8 cellular contexts compared by ENCODE assay signal in genomic region chr1:207049974-207050391, GRCh38. TPM values are rescaled to one million over a fixed set of nuclear protein-coding genes. Genes with fewer than 3 reads are reported as not detected.
DNase-seq lines count a peak whose midpoint lies in the region; ATAC-seq and TF ChIP-seq lines count a peak whose summit lies in the region.

No MANE protein-coding gene starts in this region.

- intact Hi-C loops in aorta (cut with DNase I), result loop anchor here in 1 of 2 donors (1.0 kb wide), 1 partner anchor 27 kb away; no protein-coding TSS in a partner anchor
- intact Hi-C loops in posterior vena cava (cut with DNase I), result loop anchor here in 1 of 2 donors (10.0 kb wide), 1 partner anchor 775 kb away; no protein-coding TSS in a partner anchor

- H3K27ac ChIP-seq in aorta (ENCODE audit: low read depth in 1 of 2, low read length in 2 of 2), result peak overlapping the region; percentile 4 to 58

- H3K4me3 ChIP-seq in foreskin fibroblast (ENCODE audit: low read depth in 1 of 2, low read length in 2 of 2) (peak overlapping the region; percentile 92 to 98), aorta (ENCODE audit: low read length in 2 of 2) (peak overlapping the region; percentile 67 to 84)

- peaks cover 8% of the 10 kb centered on the region for H3K36me3 Mint-ChIP-seq in neural crest cell (ENCODE audit: low read depth)

- DNase-seq in ELF-1 (ENCODE audit: low read depth, low spot score), result peak; percentile 13
- peak; percentile 33 for DNase-seq in NCI-H82 treated with DMSO at 0.1 percent for 48 hours (lab: John Stamatoyannopoulos, UW; ENCODE audit: unreplicated experiment)
- peak; percentile 78 for DNase-seq in activated effector memory CD4-positive, alpha-beta T cell treated with anti-CD3 and anti-CD28 coated beads, Interleukin-2, amount 50 U/mL, for 16 hours
- DNase-seq in foreskin fibroblast, result peak; percentile 39 to 74
- DNase-seq in neural crest cell (ENCODE audit: low read depth, low spot score), result peak; percentile 25
- no peak for DNase-seq in aorta
- no peak for DNase-seq in posterior vena cava (ENCODE audit: low spot score)

- peak; percentile 74 for TF ChIP-seq CTCF in foreskin fibroblast (IDR thresholded peaks at IDR 0.05; ENCODE audit: low read depth, low read length)
- TF ChIP-seq CTCF in neural crest cell (conservative IDR thresholded peaks at IDR 0.05), result peak; percentile 92

- peaks cover 54% of the 10 kb centered on the region for H3K4me1 Mint-ChIP-seq in neural crest cell

- no peaks in the 10 kb centered on the region for H3K9me3 ChIP-seq in aorta (ENCODE audit: control insufficient read depth, low read length)

- H3K27ac Mint-ChIP-seq in neural crest cell (ENCODE audit: unreplicated experiment), result peak overlapping the region; percentile 99

- H3K36me3 ChIP-seq in aorta (ENCODE audit: control insufficient read depth in 1 of 2, insufficient read depth in 2 of 2, low read length in 1 of 2), result peaks cover 4% of the 10 kb centered on the region in 2 donors

- H3K4me3 Mint-ChIP-seq in neural crest cell, result peak overlapping the region; percentile 99

- 0% methylated on average over 6 of the region's 6 CpGs for WGBS in aorta, 2 donors

- peak; percentile 38 for ATAC-seq in HG03039 (IDR thresholded peaks at IDR 0.05; ENCODE audit: unreplicated experiment)
- ATAC-seq in aorta (ENCODE audit: low FRiP score), result peak; percentile 70

- H3K27me3 Mint-ChIP-seq in neural crest cell (ENCODE audit: low read depth), result peaks cover 12% of the 10 kb centered on the region

- no peaks in the 10 kb centered on the region for H3K27me3 ChIP-seq in aorta (ENCODE audit: control insufficient read depth in 1 of 2, insufficient read depth in 2 of 2, low read length in 1 of 2)

- H3K9me3 Mint-ChIP-seq in neural crest cell, result peaks cover 3% of the 10 kb centered on the region

- H3K4me1 ChIP-seq in aorta (ENCODE audit: control insufficient read depth in 1 of 2, insufficient read depth in 2 of 2, low read length in 2 of 2), result peaks cover 0 to 3% of the 10 kb centered on the region in 2 donors

RNA-seq across cellular contexts. Expression of gene YOD1, which starts 1.0 kb away (rescaled TPM):
- total RNA-seq in neural crest cell (15.2 and 16.6 TPM in 2 replicates), aorta (1 to 10 TPM; 5.5 to 6.6 TPM), posterior vena cava (1 to 10 TPM; 6.6 to 7.0 TPM)
- polyA plus RNA-seq in aorta, result 1 to 10 TPM in 1 of 2 donors, under 1 TPM in 1; 0.75 to 2.7 TPM

RNA-seq across cellular contexts. Expression of gene PFKFB2, which starts 3.1 kb away (rescaled TPM):
- total RNA-seq in neural crest cell (8.5 and 8.6 TPM in 2 replicates), aorta (10 to 100 TPM in 1 of 2 donors, 1 to 10 TPM in 1; 9.6 to 13.7 TPM), posterior vena cava (10 to 100 TPM; 10.2 to 13.0 TPM)
- 1 to 10 TPM; 3.0 to 6.0 TPM for polyA plus RNA-seq in aorta

RNA-seq across cellular contexts. Expression of gene C1orf116, which starts 17.4 kb away (rescaled TPM):
- total RNA-seq in neural crest cell (0.30 and 0.37 TPM in 2 replicates), aorta (under 1 TPM; 0.13 to 0.36 TPM), posterior vena cava (not detected)
- 1 to 10 TPM in 1 of 2 donors, under 1 TPM in 1; 0.08 to 2.8 TPM for polyA plus RNA-seq in aorta

RNA-seq across cellular contexts. Expression of gene C4BPB, which starts 38.7 kb away (rescaled TPM):
- total RNA-seq in neural crest cell (not detected in 2 replicates), aorta (10 to 100 TPM in 1 of 2 donors, under 1 TPM in 1; 0.94 to 10.7 TPM), posterior vena cava (1 to 10 TPM in 1 of 2 donors, under 1 TPM in 1; 0.43 to 3.3 TPM)
- polyA plus RNA-seq in aorta, result 1 to 10 TPM; 1.7 to 8.6 TPM

RNA-seq across cellular contexts. Expression of gene C4BPA, which starts 54.0 kb away (rescaled TPM):
- total RNA-seq in neural crest cell (not detected in 2 replicates), aorta (under 1 TPM in 1 of 2 donors, not detected in 1; 0.33 TPM), posterior vena cava (under 1 TPM in 1 of 2 donors, not detected in 1; 0.37 TPM)
- polyA plus RNA-seq in aorta, result under 1 TPM in 1 of 2 donors, not detected in 1; 0.50 TPM

Comparison
In these comparisons a context has a peak if more than half of its experiments do, and no peak if none do; other contexts are left out.
1. DNase-seq: peak in ELF-1 (single experiment), NCI-H82 treated with DMSO at 0.1 percent for 48 hours (single experiment), activated effector memory CD4-positive, alpha-beta T cell treated with anti-CD3 and anti-CD28 coated beads, Interleukin-2, amount 50 U/mL, for 16 hours (single experiment), foreskin fibroblast (2 of 2) and neural crest cell (single experiment); none in aorta (0 of 2) and posterior vena cava (single experiment).